In the genomic region with DNA sequence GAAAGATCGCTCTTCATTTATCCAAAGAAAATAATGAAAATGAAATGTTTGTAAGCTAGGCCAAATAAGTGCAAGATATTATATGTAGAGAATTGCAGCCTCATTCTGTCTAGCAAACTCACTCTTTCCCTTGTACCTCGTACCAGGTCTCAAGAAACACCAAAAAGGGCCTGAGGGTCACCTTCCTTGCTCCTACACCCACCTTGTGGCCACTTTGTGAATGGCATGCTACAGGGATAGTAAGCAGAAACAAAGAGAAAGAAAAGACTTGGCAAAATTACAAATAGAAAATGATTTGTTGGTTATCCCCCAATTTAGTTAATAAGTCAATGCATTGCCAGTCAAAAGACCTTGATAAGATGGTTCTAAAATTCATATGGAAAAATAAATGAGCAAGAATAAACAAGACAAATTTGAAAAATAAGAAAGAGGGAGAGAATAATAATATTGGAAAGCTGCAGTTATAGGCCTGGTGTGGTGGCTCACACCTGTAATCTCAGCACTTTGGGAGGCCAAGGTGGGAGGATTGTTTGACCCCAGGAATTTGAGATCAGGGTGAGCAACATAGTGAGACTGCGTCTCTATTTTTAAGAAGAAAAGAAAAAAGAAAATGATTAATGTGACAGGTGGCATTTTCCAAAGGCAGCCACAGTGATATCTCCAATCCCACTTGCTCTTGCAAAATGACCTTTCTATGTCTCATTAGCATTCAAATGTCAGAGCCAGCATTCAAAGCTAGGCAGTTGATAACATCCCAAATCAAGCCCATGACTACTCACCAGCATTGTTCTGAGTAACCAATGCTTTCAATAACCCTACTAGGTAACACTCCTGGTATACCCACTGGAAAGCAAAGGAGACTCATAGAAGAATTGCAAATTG, we compare ENCODE assay signal across 9 cellular contexts. TPM values are rescaled to one million over a fixed set of nuclear protein-coding genes. Genes with fewer than 3 reads are reported as not detected.
DNase-seq lines count a peak whose midpoint lies in the region; ATAC-seq and TF ChIP-seq lines count a peak whose summit lies in the region.
"Had no signal": no experiment of that assay in that cellular context is flagged by ENCODE, and none has a peak within 500 bp of the region (broad histone marks: within the 10 kb centered on the region; RNA-seq: fewer than 3 reads in every experiment).

No MANE protein-coding gene starts in this region.

- no peak overlapping the region for H2AFZ ChIP-seq in SK-N-SH (ENCODE audit: low read depth)

- no peak overlapping the region for H3K4me3 ChIP-seq in CD4-positive, alpha-beta memory T cell (ENCODE audit: low read length in 2 of 2)
- H3K4me3 ChIP-seq in SK-N-SH (ENCODE audit: low read depth in 2 of 2, low read length in 1 of 2) (peak overlapping the region in 1 of 2 experiments; percentile 6; a peak in 1 of 4 replicates), heart right ventricle (no peak overlapping the region)

- ATAC-seq in GM21447 (IDR thresholded peaks at IDR 0.05; ENCODE audit: unreplicated experiment) (peak; percentile 37), heart right ventricle (peak in 5 of 8 donors; percentile 62 to 84 (median 71)), sciatic nerve (peak; percentile 65), HG03135 (IDR thresholded peaks at IDR 0.05; ENCODE audit: unreplicated experiment) (no peak)

- H3K36me3 ChIP-seq in CD4-positive, alpha-beta memory T cell (ENCODE audit: insufficient read depth, low read length): no peaks in the 10 kb centered on the region
- no peaks in the 10 kb centered on the region for H3K36me3 ChIP-seq in SK-N-SH (replicated peaks in 1 of 2; ENCODE audit: control insufficient read depth in 1 of 2, insufficient read depth in 2 of 2, low read length in 1 of 2)
- H3K36me3 ChIP-seq in heart right ventricle: no peaks in the 10 kb centered on the region

- no peaks in the 10 kb centered on the region for H3K9me2 ChIP-seq in SK-N-SH

- intact Hi-C loops in CD4-positive, alpha-beta memory T cell (cut with micrococcal nuclease): loop anchor here (1.0 to 5.0 kb wide), 5 partner anchors 81 to 753 kb away; a partner anchor contains a TSS
- intact Hi-C loops in heart right ventricle (cut with DNase I): loop anchor here (1.0 to 5.0 kb wide), 9 partner anchors 73 to 203 kb away; no protein-coding TSS in a partner anchor
- intact Hi-C loops in sciatic nerve (cut with DNase I): loop anchor here (5.0 kb wide), 1 partner anchor 158 kb away; no protein-coding TSS in a partner anchor

- no peak for TF ChIP-seq EP300 in SK-N-SH (IDR thresholded peaks at IDR 0.05; ENCODE audit: borderline replicate concordance in 1 of 2, low read depth in 1 of 2, low read length in 1 of 2)

- no peak overlapping the region for H3K27ac ChIP-seq in CD4-positive, alpha-beta memory T cell (ENCODE audit: low read depth, low read length)
- H3K27ac ChIP-seq in SK-N-SH (ENCODE audit: low read depth in 2 of 2, low read length in 1 of 2) (no peak overlapping the region), heart right ventricle (no peak overlapping the region)

- H3K36me3 Mint-ChIP-seq in CD4-positive, alpha-beta memory T cell: no peaks in the 10 kb centered on the region

- TF ChIP-seq RAD21 in SK-N-SH (IDR thresholded peaks at IDR 0.05; ENCODE audit: low read length): peak; percentile 96

- H3K27me3 ChIP-seq in CD4-positive, alpha-beta memory T cell (ENCODE audit: insufficient read depth, low read length): no peaks in the 10 kb centered on the region
- H3K27me3 ChIP-seq in SK-N-SH (ENCODE audit: insufficient read depth) (no peaks in the 10 kb centered on the region), heart right ventricle (peaks cover 0 to 12% (median 0%) of the 10 kb centered on the region in 7 donors)

- H3K4me2 ChIP-seq in SK-N-SH: no peak overlapping the region

- TF ChIP-seq CTCF in SK-N-SH (IDR thresholded peaks at IDR 0.05) (peak; percentile 92), heart right ventricle (IDR thresholded peaks at IDR 0.05) (peak; percentile 88 to 96 (median 93))

- CTCF ChIA-PET in CD4-positive, alpha-beta memory T cell (lab: Charles Lee; ENCODE audit: partially characterized antibody): interaction anchor here (0.8 to 4.9 kb wide), 17 partner anchors 9 to 457 kb away, joined by 3 to 81 read pairs (median 4); no protein-coding TSS in a partner anchor
- CTCF ChIA-PET in SK-N-SH (lab: Yijun Ruan, JAX): interaction anchor here (0.6 to 7.8 kb wide), 37 partner anchors 9 to 454 kb away, joined by 3 to 156 read pairs (median 4); no protein-coding TSS in a partner anchor

- no peaks in the 10 kb centered on the region for H4K20me1 ChIP-seq in SK-N-SH (ENCODE audit: insufficient read depth)

- H3K4me3 Mint-ChIP-seq in CD4-positive, alpha-beta memory T cell: peak overlapping the region in 5 of 8 donors; percentile 15 to 70 (median 55)

- no peaks in the 10 kb centered on the region for H3K9me3 Mint-ChIP-seq in CD4-positive, alpha-beta memory T cell

- H3K9me3 ChIP-seq in CD4-positive, alpha-beta memory T cell (ENCODE audit: control insufficient read depth in 1 of 2, low read length in 2 of 2): no peaks in the 10 kb centered on the region
- H3K9me3 ChIP-seq in SK-N-SH (no peaks in the 10 kb centered on the region), heart right ventricle (peaks cover 0 to under 1% (median 0%) of the 10 kb centered on the region in 11 donors)

- 68% methylated on average over 3 of the region's 3 CpGs for WGBS in SK-N-SH (ENCODE audit: low lambda C conversion rate)
- 67 to 73% methylated on average over 3 of the region's 3 CpGs for WGBS in heart right ventricle, 2 donors

- H3K9ac ChIP-seq in SK-N-SH: no peak overlapping the region

- H3F3A ChIP-seq in SK-N-SH (replicated peaks; ENCODE audit: insufficient read depth): no peaks in the 10 kb centered on the region

- H3K4me1 Mint-ChIP-seq in CD4-positive, alpha-beta memory T cell: peaks cover 31 to 38% (median 36%) of the 10 kb centered on the region in 4 donors

- H3K27me3 Mint-ChIP-seq in CD4-positive, alpha-beta memory T cell: no peaks in the 10 kb centered on the region

- peak; percentile 43 to 69 (median 54) for DNase-seq in CD4-positive, alpha-beta memory T cell
- DNase-seq in MV-4-11 (lab: John Stamatoyannopoulos, UW): peak; percentile 60
- peak; percentile 70 for DNase-seq in SK-N-SH
- DNase-seq in activated naive CD4-positive, alpha-beta T cell treated with anti-CD3 and anti-CD28 coated beads, Interleukin-2, amount 50 U/mL, for 16 hours: peak; percentile 74
- peak; percentile 25 to 73 for DNase-seq in heart right ventricle
- peak; percentile 88 for DNase-seq in sciatic nerve (ENCODE audit: low spot score)

- H3K27ac Mint-ChIP-seq in CD4-positive, alpha-beta memory T cell: peak overlapping the region; percentile 70 to 92 (median 84)

- peaks cover 76% of the 10 kb centered on the region for H3K4me1 ChIP-seq in CD4-positive, alpha-beta memory T cell (ENCODE audit: insufficient read depth, low read length)
- H3K4me1 ChIP-seq in SK-N-SH (ENCODE audit: control insufficient read depth in 1 of 2, insufficient read depth in 2 of 2, low read depth in 1 of 2, low read length in 1 of 2) (peaks cover 0 to 8% of the 10 kb centered on the region in 2 experiments; a peak in 2 of 4 replicates), heart right ventricle (peaks cover 0 to 45% (median 8%) of the 10 kb centered on the region in 9 donors)

- no peaks in the 10 kb centered on the region for H3K79me2 ChIP-seq in SK-N-SH (ENCODE audit: insufficient read depth)

- POLR2A ChIA-PET in CD4-positive, alpha-beta memory T cell (lab: Charles Lee; ENCODE audit: partially characterized antibody): interaction anchor here (0.7 to 4.2 kb wide), 7 partner anchors 15 to 201 kb away, joined by 3 to 24 read pairs (median 15); no protein-coding TSS in a partner anchor
- POLR2A ChIA-PET in SK-N-SH (lab: Yijun Ruan, JAX): no interaction called here

TF ChIP-seq in SK-N-SH, 30 proteins besides CTCF, POLR2A, EP300 and RAD21 (continues in another document):
- TF ChIP-seq, protein P1, sequence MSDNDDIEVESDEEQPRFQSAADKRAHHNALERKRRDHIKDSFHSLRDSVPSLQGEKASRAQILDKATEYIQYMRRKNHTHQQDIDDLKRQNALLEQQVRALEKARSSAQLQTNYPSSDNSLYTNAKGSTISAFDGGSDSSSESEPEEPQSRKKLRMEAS (IDR thresholded peaks at IDR 0.05; ENCODE audit: low read depth): no peak
- TF ChIP-seq, protein P2, sequence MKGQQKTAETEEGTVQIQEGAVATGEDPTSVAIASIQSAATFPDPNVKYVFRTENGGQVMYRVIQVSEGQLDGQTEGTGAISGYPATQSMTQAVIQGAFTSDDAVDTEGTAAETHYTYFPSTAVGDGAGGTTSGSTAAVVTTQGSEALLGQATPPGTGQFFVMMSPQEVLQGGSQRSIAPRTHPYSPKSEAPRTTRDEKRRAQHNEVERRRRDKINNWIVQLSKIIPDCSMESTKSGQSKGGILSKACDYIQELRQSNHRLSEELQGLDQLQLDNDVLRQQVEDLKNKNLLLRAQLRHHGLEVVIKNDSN (IDR thresholded peaks at IDR 0.05; ENCODE audit: borderline replicate concordance, low read depth): no peak
- TF ChIP-seq YY1 (IDR thresholded peaks at IDR 0.05; ENCODE audit: low read depth): no peak
- no peak for TF ChIP-seq EZH2phosphoT487 (IDR thresholded peaks at IDR 0.05; ENCODE audit: borderline replicate concordance, low read depth)
- no peak for TF ChIP-seq NRF1 (IDR thresholded peaks at IDR 0.05; ENCODE audit: low read depth, low read length)
- no peak for TF ChIP-seq FOXJ3 (CRISPR knock-in tag; IDR thresholded peaks at IDR 0.05)
- peak; percentile 94 for TF ChIP-seq SMC3 (IDR thresholded peaks at IDR 0.05; ENCODE audit: low read depth, low read length)

RNA-seq across cellular contexts. Expression of a gene that starts 38.8 kb away (rescaled TPM):
- not detected for total RNA-seq in CD4-positive, alpha-beta memory T cell
- polyA plus RNA-seq in CD4-positive, alpha-beta memory T cell: not detected
- polyA plus RNA-seq in SK-N-SH (2012; rRNA removed): not detected in 2 replicates
- not detected in 2 replicates for polyA plus RNA-seq in SK-N-SH (2012; cell fraction: cytosol; rRNA removed)
- not detected in 2 replicates for polyA plus RNA-seq in SK-N-SH (2012; cell fraction: nucleus; rRNA removed)
- under 1 TPM in 1 of 10 donors, not detected in 9; 0.31 TPM for total RNA-seq in heart right ventricle
- polyA plus RNA-seq in heart right ventricle: under 1 TPM in 1 of 2 donors, not detected in 1; 0.03 TPM
- total RNA-seq in sciatic nerve: not detected

RNA-seq across cellular contexts. Expression of a gene that starts 42.7 kb away (rescaled TPM):
- total RNA-seq in CD4-positive, alpha-beta memory T cell: not detected
- polyA plus RNA-seq in CD4-positive, alpha-beta memory T cell: not detected
- not detected in 2 replicates for polyA plus RNA-seq in SK-N-SH (2012; rRNA removed)
- not detected in 2 replicates for polyA plus RNA-seq in SK-N-SH (2012; cell fraction: cytosol; rRNA removed)
- polyA plus RNA-seq in SK-N-SH (2012; cell fraction: nucleus; rRNA removed): not detected in 2 replicates
- not detected for total RNA-seq in heart right ventricle
- polyA plus RNA-seq in heart right ventricle: not detected
- total RNA-seq in sciatic nerve: not detected
- total RNA-seq: T-helper 1 cell treated with Interleukin-12 subunit alpha and Interleukin-12 subunit beta and Interleukin-4 antibody, amounts not matched to agents 30 ng/mL and 1 ng/mL, for 36 hours had no signal
